16 cellular contexts compared by ENCODE assay signal in the genomic region with DNA sequence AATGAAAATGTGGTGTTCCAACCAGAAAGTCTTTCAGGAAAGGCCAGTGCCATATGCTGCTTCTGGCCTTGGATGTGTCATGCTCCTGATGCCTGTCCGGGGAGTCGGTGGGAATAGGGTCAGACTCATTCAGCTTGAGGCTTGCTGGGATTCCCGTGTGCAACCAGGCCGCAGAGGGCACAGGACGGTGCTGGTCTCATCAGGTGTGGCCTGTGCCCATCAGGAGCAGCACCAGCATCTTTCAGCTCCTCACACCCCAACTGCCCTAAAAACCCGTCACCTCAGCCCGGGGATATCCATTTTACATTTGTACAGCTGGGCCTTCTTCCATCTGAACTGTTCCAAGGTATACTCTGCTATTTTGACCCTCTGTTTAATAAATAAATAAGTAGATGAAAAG. TPM values are rescaled to one million over a fixed set of nuclear protein-coding genes. Genes with fewer than 3 reads are reported as not detected.
A peak's percentile ranks its signal among the peaks of the same experiment; 100 is the strongest.
DNase-seq lines count a peak whose midpoint lies in the region; ATAC-seq, FAIRE-seq and TF ChIP-seq lines count a peak whose summit lies in the region.
"Had no signal": no experiment of that assay in that cellular context is flagged by ENCODE, and none has a peak within 500 bp of the region (broad histone marks: within the 10 kb centered on the region; RNA-seq: fewer than 3 reads in every experiment).

No MANE protein-coding gene starts in this region.

- peak overlapping the region; percentile 37; the same call in 1 of the 2 replicates for H3K27ac ChIP-seq in GM12878 (ENCODE audit: control insufficient read depth, insufficient read depth)
- H3K27ac ChIP-seq in heart right ventricle = no peak overlapping the region

- intact Hi-C loops in GM12878 (cut with micrococcal nuclease; ENCODE audit: unreplicated experiment) (loop anchor here (5.0 kb wide), 1 partner anchor 165 kb away; a partner anchor contains a TSS), heart right ventricle (cut with DNase I) (loop anchor here in 4 of 10 donors (5.0 kb wide), 1 partner anchor 40 kb away; a partner anchor contains a TSS)

- WGBS in GM12878 (ENCODE audit: insufficient coverage, insufficient replicate concordance, low lambda C conversion rate, missing lambda C conversion rate) = 98% methylated on average over 7 of the region's 7 CpGs
- WGBS in heart right ventricle, 2 donors = 91 to 98% methylated on average over 7 of the region's 7 CpGs

- peak overlapping the region; percentile 43 for H3K27ac Mint-ChIP-seq in activated CD4-positive, alpha-beta T cell treated with anti-CD3 and anti-CD28 coated beads, Interleukin-2, amount 10 ng/mL, durations not matched to agents 7 days and 5 days
- H3K27ac Mint-ChIP-seq in memory B cell = peak overlapping the region; percentile 48
- H3K27ac Mint-ChIP-seq: CD4-positive, alpha-beta T cell; H9 had no signal

- no peak for TF ChIP-seq RAD21 in GM12878 (IDR thresholded peaks at IDR 0.05; ENCODE audit: insufficient read depth, low read depth, low read length)

- no peak overlapping the region for H2AFZ ChIP-seq in GM12878 (ENCODE audit: control insufficient read depth, low read depth, low read length)

- peaks cover 4% of the 10 kb centered on the region for H3K36me3 Mint-ChIP-seq in activated CD4-positive, alpha-beta T cell treated with anti-CD3 and anti-CD28 coated beads, Interleukin-2, amount 10 ng/mL, durations not matched to agents 7 days and 5 days (ENCODE audit: low read depth)
- peaks cover 13% of the 10 kb centered on the region for H3K36me3 Mint-ChIP-seq in memory B cell

- RAD21 ChIA-PET in GM12878 (lab: Charles Lee; ENCODE audit: unreplicated experiment) = interaction anchor here (0.6 to 2.0 kb wide), 4 partner anchors 12 to 245 kb away, joined by 3 to 6 read pairs (median 4); no protein-coding TSS in a partner anchor

- POLR2A ChIA-PET in activated CD4-positive, alpha-beta T cell treated with anti-CD3 and anti-CD28 coated beads, Interleukin-2, amount 10 ng/mL, durations not matched to agents 7 days and 5 days (lab: Charles Lee) = no interaction called here
- POLR2A ChIA-PET in GM12878 (lab: Charles Lee) = interaction anchor here (1.0 kb wide), 1 partner anchor 29 kb away, joined by 3 read pairs; no protein-coding TSS in a partner anchor

- DNase-seq in activated CD4-positive, alpha-beta T cell treated with anti-CD3 and anti-CD28 coated beads, Interleukin-2, amount 10 ng/mL, durations not matched to agents 7 days and 5 days = no peak
- DNase-seq in activated CD4-positive, alpha-beta T cell treated with anti-CD3 and anti-CD28 coated beads for 48 hours = no peak
- DNase-seq in GM12878 (ENCODE audit: low read depth, low spot score) (no peak), memory B cell (ENCODE audit: low spot score in 2 of 2) (no peak), midbrain (lab: John Stamatoyannopoulos, UW) (no peak), heart right ventricle (no peak), NCI-H524 (lab: John Stamatoyannopoulos, UW) (no peak)
- DNase-seq: BE2C, C1 segment of cervical spinal cord, Caco-2, GF-D8, H9 had no signal

- no peak overlapping the region for H3K4me3 Mint-ChIP-seq in activated CD4-positive, alpha-beta T cell treated with anti-CD3 and anti-CD28 coated beads, Interleukin-2, amount 10 ng/mL, durations not matched to agents 7 days and 5 days
- H3K4me3 Mint-ChIP-seq in memory B cell = no peak overlapping the region
- H3K4me3 Mint-ChIP-seq: CD4-positive, alpha-beta T cell; H9 had no signal

- H3K9ac ChIP-seq in GM12878 (ENCODE audit: control insufficient read depth, insufficient read depth, low read length) = no peak overlapping the region

- H3K9me3 ChIP-seq in GM12878 (replicated peaks; ENCODE audit: control insufficient read depth, insufficient read depth, low read length) (no peaks in the 10 kb centered on the region), heart right ventricle (no peaks in the 10 kb centered on the region)
- H3K9me3 ChIP-seq: BE2C, Caco-2 had no signal

- H3K4me2 ChIP-seq in GM12878 (ENCODE audit: control insufficient read depth, insufficient read depth) = no peak overlapping the region

- no peaks in the 10 kb centered on the region for H3K9me3 Mint-ChIP-seq in activated CD4-positive, alpha-beta T cell treated with anti-CD3 and anti-CD28 coated beads, Interleukin-2, amount 10 ng/mL, durations not matched to agents 7 days and 5 days
- peaks cover 2% of the 10 kb centered on the region for H3K9me3 Mint-ChIP-seq in memory B cell
- H3K9me3 Mint-ChIP-seq: CD4-positive, alpha-beta T cell had no signal

- H3K36me3 ChIP-seq in GM12878 (ENCODE audit: control insufficient read depth in 2 of 2, insufficient read depth in 2 of 2, low read length in 1 of 2) (peaks cover 15 to 22% of the 10 kb centered on the region in 2 experiments), heart right ventricle (peaks cover 0 to 72% (median 27%) of the 10 kb centered on the region in 9 donors)
- H3K36me3 ChIP-seq: BE2C had no signal

- no peaks in the 10 kb centered on the region for H3K79me2 ChIP-seq in GM12878 (ENCODE audit: control insufficient read depth, insufficient read depth, low read length)

- CTCF ChIA-PET in activated CD4-positive, alpha-beta T cell treated with anti-CD3 and anti-CD28 coated beads, Interleukin-2, amount 10 ng/mL, durations not matched to agents 7 days and 5 days (lab: Charles Lee) = interaction anchor here (0.8 to 1.0 kb wide), 3 partner anchors 16 to 310 kb away, joined by 3 read pairs; a partner anchor contains a TSS
- CTCF ChIA-PET in GM12878 (lab: Yijun Ruan, JAX) = interaction anchor here (0.8 to 2.6 kb wide), 6 partner anchors 10 to 209 kb away, joined by 3 to 12 read pairs (median 6); no protein-coding TSS in a partner anchor

- H3K27me3 ChIP-seq in GM12878 (replicated peaks in 1 of 2; ENCODE audit: control insufficient read depth in 2 of 2, insufficient read depth in 2 of 2, low read length in 1 of 2) (no peaks in the 10 kb centered on the region), heart right ventricle (no peaks in the 10 kb centered on the region)
- H3K27me3 ChIP-seq: BE2C had no signal

- FAIRE-seq in GM12878 (lab: Jason Lieb, UNC) = no peak
- FAIRE-seq: D721Med, H1 had no signal

- no TSS peak for BruUV-seq in GM12878 (replicated peaks; lab: Mats Ljungman, UMichigan)

- TF ChIP-seq CTCF in GM12878 (IDR thresholded peaks at IDR 0.05 in 2 of 3, conservative IDR thresholded peaks at IDR 0.05 in 1 of 3; ENCODE audit: control insufficient read depth in 2 of 3, extremely low read depth in 1 of 3, insufficient read depth in 1 of 3, low read depth in 3 of 3, low read length in 3 of 3) (no peak), heart right ventricle (IDR thresholded peaks at IDR 0.05) (no peak)

- no peaks in the 10 kb centered on the region for H3K27me3 Mint-ChIP-seq in activated CD4-positive, alpha-beta T cell treated with anti-CD3 and anti-CD28 coated beads, Interleukin-2, amount 10 ng/mL, durations not matched to agents 7 days and 5 days
- H3K27me3 Mint-ChIP-seq in memory B cell = no peaks in the 10 kb centered on the region
- H3K27me3 Mint-ChIP-seq: CD4-positive, alpha-beta T cell had no signal

- peaks cover 22% of the 10 kb centered on the region for H3K4me1 ChIP-seq in GM12878 (ENCODE audit: control insufficient read depth, insufficient read depth, low read length)
- H3K4me1 ChIP-seq in heart right ventricle = peaks cover 0 to 6% (median 4%) of the 10 kb centered on the region in 9 donors
- H3K4me1 ChIP-seq: BE2C, Caco-2 had no signal

- peaks cover 16% of the 10 kb centered on the region for H3K4me1 Mint-ChIP-seq in activated CD4-positive, alpha-beta T cell treated with anti-CD3 and anti-CD28 coated beads, Interleukin-2, amount 10 ng/mL, durations not matched to agents 7 days and 5 days
- peaks cover 18% of the 10 kb centered on the region for H3K4me1 Mint-ChIP-seq in memory B cell
- H3K4me1 Mint-ChIP-seq: H9 had no signal

- SMC1A ChIA-PET in GM12878 (lab: Charles Lee; ENCODE audit: uncharacterized antibody, unreplicated experiment) = interaction anchor here (0.8 to 2.2 kb wide), 3 partner anchors 40 to 198 kb away, joined by 3 to 7 read pairs (median 3); no protein-coding TSS in a partner anchor

- in situ Hi-C loops in GM12878 (cut with MboI) = no loop called here

- no peak for TF ChIP-seq EP300 in GM12878 (IDR thresholded peaks at IDR 0.05; ENCODE audit: borderline replicate concordance in 1 of 2, control insufficient read depth in 1 of 2, low read depth in 2 of 2, low read length in 2 of 2)

- H3K4me3 ChIP-seq in GM12878 (no peak overlapping the region), heart right ventricle (no peak overlapping the region)

- no peak for TF ChIP-seq POLR2A in GM12878 (IDR thresholded peaks at IDR 0.05; ENCODE audit: low read depth, low read length)

- H4K20me1 ChIP-seq in GM12878 (ENCODE audit: control insufficient read depth, insufficient read depth) = no peaks in the 10 kb centered on the region

- ATAC-seq in GM12878 (no peak), memory B cell (ENCODE audit: low read depth) (no peak), HG03196 (IDR thresholded peaks at IDR 0.05; ENCODE audit: unreplicated experiment) (no peak), heart right ventricle (no peak)

RNA-seq across cellular contexts. Expression of a gene that starts 13.3 kb away (rescaled TPM):
- total RNA-seq in activated CD4-positive, alpha-beta T cell treated with anti-CD3 and anti-CD28 coated beads, Interleukin-2, amount 10 ng/mL, durations not matched to agents 7 days and 5 days = 10 to 100 TPM; 31.4 to 41.5 TPM
- total RNA-seq in GM12878 (2013; cell fraction: nucleolus; rRNA removed) = 20.3 and 22.8 TPM in 2 replicates
- 4.0 and 4.7 TPM in 2 replicates for total RNA-seq in GM12878 (2014; rRNA removed)
- 2.8 and 3.2 TPM in 2 replicates for total RNA-seq in GM12878 (2014; rRNA removed; fragmentation: Illumina TruSeq; extraction: Trizol)
- 14.3 and 14.9 TPM in 2 replicates for total RNA-seq in GM12878 (2021)
- polyA plus RNA-seq in GM12878 (2011; ENCODE audit: low read depth) = 3.6 TPM
- 3.2 and 9.6 TPM in 2 replicates for polyA plus RNA-seq in GM12878 (2011; rRNA removed)
- 12.6 and 16.8 TPM in 2 replicates for polyA plus RNA-seq in GM12878 (2011; cell fraction: cytosol; rRNA removed)
- polyA plus RNA-seq in GM12878 (2011; cell fraction: nucleus; rRNA removed) = 28.6 and 33.7 TPM in 2 replicates
- polyA plus RNA-seq in GM12878 (2012) = 7.6 and 8.5 TPM in 2 replicates
- polyA plus RNA-seq in GM12878 (2014; fragmentation: Illumina TruSeq; extraction: Trizol) = 1.8 and 7.9 TPM in 2 replicates
- polyA plus RNA-seq in GM12878 (2014; fragmentation: Nextera tagmentation; extraction: Ambion mirVana) = 1 to 10 TPM in 1 of 2 experiments, under 1 TPM in 1; 0.72 to 1.9 TPM
- 7.6 and 9.5 TPM in 2 replicates for polyA plus RNA-seq in GM12878 (2014; rRNA removed)
- polyA plus RNA-seq in GM12878 (2016; fragmentation: Nextera tagmentation; extraction: Ambion mirVana) = 1 to 10 TPM; 2.6 to 3.0 TPM
- 15.1 and 29.7 TPM in 2 replicates for polyA minus RNA-seq in GM12878 (2011; rRNA and poly(A)+ RNA removed)
- polyA minus RNA-seq in GM12878 (2011; cell fraction: cytosol; rRNA and poly(A)+ RNA removed) = 14.7 and 16.7 TPM in 2 replicates
- polyA minus RNA-seq in GM12878 (2011; cell fraction: nucleus; rRNA and poly(A)+ RNA removed) = 10.8 and 21.8 TPM in 2 replicates
- 10 to 100 TPM in 8 of 10 donors, 1 to 10 TPM in 2; 7.4 to 18.3 (median 13.8) TPM for total RNA-seq in heart right ventricle
- polyA plus RNA-seq in heart right ventricle = 1 to 10 TPM; 4.0 to 8.3 TPM

RNA-seq across cellular contexts. Expression of a gene that starts 41.1 kb away (rescaled TPM):
- total RNA-seq in activated CD4-positive, alpha-beta T cell treated with anti-CD3 and anti-CD28 coated beads, Interleukin-2, amount 10 ng/mL, durations not matched to agents 7 days and 5 days = 10 to 100 TPM; 17.0 to 17.3 TPM
- total RNA-seq in GM12878 (2013; cell fraction: nucleolus; rRNA removed) = 12.3 and 15.0 TPM in 2 replicates
- total RNA-seq in GM12878 (2014; rRNA removed) (2.7 and 3.3 TPM in 2 replicates), GM12878 (2014; rRNA removed; fragmentation: Illumina TruSeq; extraction: Trizol) (2.6 and 2.8 TPM in 2 replicates), GM12878 (2021) (3.5 and 3.9 TPM in 2 replicates), heart right ventricle (10 to 100 TPM in 7 of 10 donors, 1 to 10 TPM in 3; 2.6 to 40.0 (median 14.5) TPM)
- polyA plus RNA-seq in GM12878 (2011; ENCODE audit: low read depth) = 1.00 TPM
- polyA plus RNA-seq in GM12878 (2011; rRNA removed) (1.7 and 2.3 TPM in 2 replicates), GM12878 (2014; fragmentation: Illumina TruSeq; extraction: Trizol) (1.5 and 2.0 TPM in 2 replicates), GM12878 (2014; fragmentation: Nextera tagmentation; extraction: Ambion mirVana) (under 1 TPM; 0.34 to 0.77 TPM), GM12878 (2014; rRNA removed) (5.3 and 6.2 TPM in 2 replicates), GM12878 (2016; fragmentation: Nextera tagmentation; extraction: Ambion mirVana) (1 to 10 TPM; 2.6 to 2.8 TPM), heart right ventricle (10 to 100 TPM in 1 of 2 donors, under 1 TPM in 1; 0.96 to 17.9 TPM)
- polyA plus RNA-seq in GM12878 (2011; cell fraction: cytosol; rRNA removed) = 1.1 and 2.2 TPM in 2 replicates
- 17.6 and 25.2 TPM in 2 replicates for polyA plus RNA-seq in GM12878 (2011; cell fraction: nucleus; rRNA removed)
- 2.0 and 2.6 TPM in 2 replicates for polyA plus RNA-seq in GM12878 (2012)
- polyA minus RNA-seq in GM12878 (2011; rRNA and poly(A)+ RNA removed) = 1.6 and 1.9 TPM in 2 replicates
- 0.94 TPM in 1 of 2 replicates, not detected in the other for polyA minus RNA-seq in GM12878 (2011; cell fraction: cytosol; rRNA and poly(A)+ RNA removed)
- polyA minus RNA-seq in GM12878 (2011; cell fraction: nucleus; rRNA and poly(A)+ RNA removed) = 3.1 and 4.7 TPM in 2 replicates

RNA-seq across cellular contexts. Expression of a gene that starts 42.0 kb away (rescaled TPM):
- total RNA-seq in activated CD4-positive, alpha-beta T cell treated with anti-CD3 and anti-CD28 coated beads, Interleukin-2, amount 10 ng/mL, durations not matched to agents 7 days and 5 days = 1 to 10 TPM; 8.2 to 8.3 TPM
- 38.9 and 42.1 TPM in 2 replicates for total RNA-seq in GM12878 (2013; cell fraction: nucleolus; rRNA removed)
- 6.6 and 9.0 TPM in 2 replicates for total RNA-seq in GM12878 (2014; rRNA removed)
- 6.4 and 7.2 TPM in 2 replicates for total RNA-seq in GM12878 (2014; rRNA removed; fragmentation: Illumina TruSeq; extraction: Trizol)
- 13.8 and 14.4 TPM in 2 replicates for total RNA-seq in GM12878 (2021)
- 7.6 TPM for polyA plus RNA-seq in GM12878 (2011; ENCODE audit: low read depth)
- 5.3 and 10.1 TPM in 2 replicates for polyA plus RNA-seq in GM12878 (2011; rRNA removed)
- 13.4 and 15.7 TPM in 2 replicates for polyA plus RNA-seq in GM12878 (2011; cell fraction: cytosol; rRNA removed)
- 14.4 and 17.6 TPM in 2 replicates for polyA plus RNA-seq in GM12878 (2011; cell fraction: nucleus; rRNA removed)
- 11.7 and 18.3 TPM in 2 replicates for polyA plus RNA-seq in GM12878 (2012)
- polyA plus RNA-seq in GM12878 (2014; fragmentation: Illumina TruSeq; extraction: Trizol) = 12.6 and 13.7 TPM in 2 replicates
- 1 to 10 TPM; 2.4 to 2.8 TPM for polyA plus RNA-seq in GM12878 (2014; fragmentation: Nextera tagmentation; extraction: Ambion mirVana)
- polyA plus RNA-seq in GM12878 (2014; rRNA removed) = 10.1 and 10.4 TPM in 2 replicates
- polyA plus RNA-seq in GM12878 (2016; fragmentation: Nextera tagmentation; extraction: Ambion mirVana) = 1 to 10 TPM; 2.7 to 7.2 TPM
- polyA minus RNA-seq in GM12878 (2011; rRNA and poly(A)+ RNA removed) = 16.5 and 23.7 TPM in 2 replicates
- polyA minus RNA-seq in GM12878 (2011; cell fraction: cytosol; rRNA and poly(A)+ RNA removed) = 8.3 and 10.2 TPM in 2 replicates
- 10.4 and 13.0 TPM in 2 replicates for polyA minus RNA-seq in GM12878 (2011; cell fraction: nucleus; rRNA and poly(A)+ RNA removed)
- total RNA-seq in heart right ventricle = 10 to 100 TPM; 19.1 to 59.7 (median 34.8) TPM
- 10 to 100 TPM in 1 of 2 donors, 1 to 10 TPM in 1; 4.3 to 10.1 TPM for polyA plus RNA-seq in heart right ventricle

RNA-seq across cellular contexts. Expression of a gene that starts 55.1 kb away (rescaled TPM):
- 10 to 100 TPM; 32.8 to 35.8 TPM for total RNA-seq in activated CD4-positive, alpha-beta T cell treated with anti-CD3 and anti-CD28 coated beads, Interleukin-2, amount 10 ng/mL, durations not matched to agents 7 days and 5 days
- 24.3 and 25.0 TPM in 2 replicates for total RNA-seq in GM12878 (2013; cell fraction: nucleolus; rRNA removed)
- 30.0 and 32.1 TPM in 2 replicates for total RNA-seq in GM12878 (2014; rRNA removed)
- total RNA-seq in GM12878 (2014; rRNA removed; fragmentation: Illumina TruSeq; extraction: Trizol) = 11.2 and 11.5 TPM in 2 replicates
- 23.0 and 24.9 TPM in 2 replicates for total RNA-seq in GM12878 (2021)
- 8.5 TPM for polyA plus RNA-seq in GM12878 (2011; ENCODE audit: low read depth)
- 9.1 and 18.6 TPM in 2 replicates for polyA plus RNA-seq in GM12878 (2011; rRNA removed)
- polyA plus RNA-seq in GM12878 (2011; cell fraction: cytosol; rRNA removed) = 18.4 and 28.0 TPM in 2 replicates
- polyA plus RNA-seq in GM12878 (2011; cell fraction: nucleus; rRNA removed) = 25.2 and 29.1 TPM in 2 replicates
- 16.2 and 19.1 TPM in 2 replicates for polyA plus RNA-seq in GM12878 (2012)
- polyA plus RNA-seq in GM12878 (2014; fragmentation: Illumina TruSeq; extraction: Trizol) = 1.8 and 7.4 TPM in 2 replicates
- 10 to 100 TPM; 18.0 to 22.5 TPM for polyA plus RNA-seq in GM12878 (2014; fragmentation: Nextera tagmentation; extraction: Ambion mirVana)
- polyA plus RNA-seq in GM12878 (2014; rRNA removed) = 31.8 and 37.9 TPM in 2 replicates
- 10 to 100 TPM; 30.3 to 36.2 TPM for polyA plus RNA-seq in GM12878 (2016; fragmentation: Nextera tagmentation; extraction: Ambion mirVana)
- polyA minus RNA-seq in GM12878 (2011; rRNA and poly(A)+ RNA removed) = 7.2 and 13.4 TPM in 2 replicates
- polyA minus RNA-seq in GM12878 (2011; cell fraction: cytosol; rRNA and poly(A)+ RNA removed) = 4.2 and 4.8 TPM in 2 replicates
- polyA minus RNA-seq in GM12878 (2011; cell fraction: nucleus; rRNA and poly(A)+ RNA removed) = 4.8 and 9.9 TPM in 2 replicates
- 10 to 100 TPM; 14.2 to 19.2 (median 15.9) TPM for total RNA-seq in heart right ventricle
- 10 to 100 TPM; 18.7 to 26.5 TPM for polyA plus RNA-seq in heart right ventricle
